In genomic region chr18:24014986-24015896, GRCh38 we compare ENCODE assay signal across 8 cellular contexts. TPM values are rescaled to one million over a fixed set of nuclear protein-coding genes. Genes with fewer than 3 reads are reported as not detected.
DNase-seq lines count a peak whose midpoint lies in the region; ATAC-seq and TF ChIP-seq lines count a peak whose summit lies in the region.

No MANE protein-coding gene starts in this region.

- peak overlapping the region; percentile 88 for H3K4me3 ChIP-seq in epithelial cell of proximal tubule (ENCODE audit: low read depth, low read length)

- peak overlapping the region; percentile 98 for H3K4me3 Mint-ChIP-seq in stimulated activated naive CD8-positive, alpha-beta T cell treated with anti-CD3 and anti-CD28 coated beads, Interleukin-15, Interleukin-2, amounts not matched to agents 100 ng/mL and 50 ng/mL, for 24 hours

- peaks cover 83% of the 10 kb centered on the region for H3K4me1 Mint-ChIP-seq in stimulated activated naive CD8-positive, alpha-beta T cell treated with anti-CD3 and anti-CD28 coated beads, Interleukin-15, Interleukin-2, amounts not matched to agents 100 ng/mL and 50 ng/mL, for 24 hours (ENCODE audit: low read depth)

- DNase-seq in NCI-H2196 (lab: John Stamatoyannopoulos, UW; ENCODE audit: unreplicated experiment), result peak; percentile 31
- DNase-seq in NCI-H2196 treated with DMSO at 0.1 percent for 48 hours (lab: John Stamatoyannopoulos, UW; ENCODE audit: unreplicated experiment), result no peak
- peak; percentile 84 for DNase-seq in NCI-H69 (lab: John Stamatoyannopoulos, UW)
- DNase-seq in activated T-cell treated with anti-CD3 and anti-CD28 coated beads, Interleukin-2, amount 50 U/mL, for 1 hour, result peak; percentile 62
- DNase-seq in epithelial cell of proximal tubule (ENCODE audit: low read depth), result peak; percentile 36
- peak; percentile 2 for DNase-seq in middle frontal gyrus (ENCODE audit: extremely low spot score, low spot score)

- H3K27ac Mint-ChIP-seq in stimulated activated naive CD8-positive, alpha-beta T cell treated with anti-CD3 and anti-CD28 coated beads, Interleukin-15, Interleukin-2, amounts not matched to agents 100 ng/mL and 50 ng/mL, for 24 hours, result peak overlapping the region; percentile 93

- no peak for ATAC-seq in HG03378 (IDR thresholded peaks at IDR 0.05; ENCODE audit: unreplicated experiment)

- no peaks in the 10 kb centered on the region for H3K9me3 Mint-ChIP-seq in stimulated activated naive CD8-positive, alpha-beta T cell treated with anti-CD3 and anti-CD28 coated beads, Interleukin-15, Interleukin-2, amounts not matched to agents 100 ng/mL and 50 ng/mL, for 24 hours

- no peaks in the 10 kb centered on the region for H3K27me3 Mint-ChIP-seq in stimulated activated naive CD8-positive, alpha-beta T cell treated with anti-CD3 and anti-CD28 coated beads, Interleukin-15, Interleukin-2, amounts not matched to agents 100 ng/mL and 50 ng/mL, for 24 hours

- peaks cover 19% of the 10 kb centered on the region for H3K36me3 Mint-ChIP-seq in stimulated activated naive CD8-positive, alpha-beta T cell treated with anti-CD3 and anti-CD28 coated beads, Interleukin-15, Interleukin-2, amounts not matched to agents 100 ng/mL and 50 ng/mL, for 24 hours (ENCODE audit: low read depth)

- TF ChIP-seq CTCF in epithelial cell of proximal tubule (conservative IDR thresholded peaks at IDR 0.05; ENCODE audit: low read depth, low read length), result no peak

RNA-seq across cellular contexts. Expression of gene TTC39C, which starts 0.7 kb away (rescaled TPM):
- 11.2 and 26.0 TPM in 2 replicates for total RNA-seq in epithelial cell of proximal tubule
